ENCODE assay signal across 8 cellular contexts in the genomic region with DNA sequence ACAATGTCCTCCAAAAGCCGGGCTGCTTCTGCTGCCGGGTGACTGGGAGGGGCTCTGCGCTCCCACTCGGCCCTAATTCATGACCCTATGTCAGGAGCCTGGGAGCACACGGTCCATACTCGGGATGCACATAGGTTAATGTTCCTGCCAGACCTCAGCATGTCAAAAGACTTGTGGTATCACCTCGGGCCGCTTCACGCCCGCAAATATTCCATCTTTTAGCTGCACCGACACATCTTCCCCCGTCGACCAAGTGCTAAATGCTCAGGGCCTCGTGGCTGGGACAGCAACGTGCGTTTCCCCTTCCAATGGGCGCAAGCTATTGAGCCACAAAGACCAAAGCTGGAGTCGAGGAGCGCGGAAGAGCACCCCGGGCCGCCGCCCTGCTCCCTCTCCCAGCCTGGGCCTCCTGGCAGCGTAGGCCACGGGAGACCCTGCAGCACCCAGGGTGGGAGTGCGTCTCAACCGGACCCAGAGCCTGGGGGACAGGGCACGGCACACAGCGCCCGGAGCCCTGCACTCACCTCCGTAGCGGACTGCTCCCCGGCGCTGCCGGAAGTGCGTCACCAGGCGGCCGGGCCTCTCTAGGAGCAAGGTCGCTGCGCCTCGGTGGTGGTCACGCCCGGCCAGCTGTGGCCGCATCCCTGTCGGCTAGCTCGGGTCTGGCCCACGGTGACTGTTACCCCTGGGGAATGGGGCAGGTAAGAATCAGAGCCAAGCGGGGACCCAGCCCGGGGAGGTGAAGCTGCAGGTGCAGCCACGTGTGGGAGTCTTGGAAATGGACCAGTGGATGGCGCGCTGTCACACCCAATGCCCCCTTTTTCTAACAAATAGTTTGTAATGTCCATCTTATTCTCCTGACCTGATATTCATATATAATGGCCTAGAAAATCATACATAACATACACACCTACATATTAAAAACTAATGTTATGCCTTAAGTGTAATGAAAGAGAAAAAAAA. TPM values are rescaled to one million over a fixed set of nuclear protein-coding genes. Genes with fewer than 3 reads are reported as not detected.
DNase-seq lines count a peak whose midpoint lies in the region; ATAC-seq and TF ChIP-seq lines count a peak whose summit lies in the region.

Gene ZNF23, minus strand, starts transcription at position 562 of the 963 bp plus-strand sequence. CDS start 5,451 bp downstream, outside the sequence.

- TF ChIP-seq RAD21 in neural cell (conservative IDR thresholded peaks at IDR 0.05): peak; percentile 54

- H3K4me3 Mint-ChIP-seq in IgD-negative memory B cell: peak within 1 kb of the TSS; percentile 80 to 98 (median 96)
- H3K4me3 Mint-ChIP-seq in stimulated activated naive CD8-positive, alpha-beta T cell treated with anti-CD3 and anti-CD28 coated beads, Interleukin-15, amount 100 ng/mL, for 72 hours: peak within 1 kb of the TSS; percentile 93 to 99

- peak within 1 kb of the TSS; percentile 95 for H2AFZ ChIP-seq in neural cell (ENCODE audit: low read depth, low read length)

- ATAC-seq in GM21528 (IDR thresholded peaks at IDR 0.05; ENCODE audit: low FRiP score, unreplicated experiment): peak; percentile 92
- peak; percentile 92 for ATAC-seq in RWPE2 (ENCODE audit: low read depth)
- ATAC-seq in stimulated activated naive CD8-positive, alpha-beta T cell treated with anti-CD3 and anti-CD28 coated beads, Interleukin-15, amount 100 ng/mL, for 72 hours: peak; percentile 100

- no peaks in the 10 kb centered on the region for H3K9me2 ChIP-seq in neural cell (ENCODE audit: insufficient read depth, low read length)

- H3K79me2 ChIP-seq in neural cell (replicated peaks; ENCODE audit: insufficient read depth, low read length): peaks cover 27% of the 10 kb centered on the region

- peak within 1 kb of the TSS; percentile 73 for H3K4me2 ChIP-seq in neural cell (ENCODE audit: low read length)

- no peaks in the 10 kb centered on the region for H4K20me1 ChIP-seq in neural cell (ENCODE audit: insufficient read depth)

- peaks cover 12% of the 10 kb centered on the region for H3K36me3 ChIP-seq in RWPE2 (ENCODE audit: low read depth)
- no peaks in the 10 kb centered on the region for H3K36me3 ChIP-seq in neural cell (ENCODE audit: insufficient read depth, low read length)

- peak within 1 kb of the TSS; percentile 69 to 97 (median 96) for H3K27ac Mint-ChIP-seq in IgD-negative memory B cell
- H3K27ac Mint-ChIP-seq in stimulated activated naive CD8-positive, alpha-beta T cell treated with anti-CD3 and anti-CD28 coated beads, Interleukin-15, amount 100 ng/mL, for 72 hours: peak within 1 kb of the TSS; percentile 97 to 99

- H3K9me3 Mint-ChIP-seq in IgD-negative memory B cell: no peaks in the 10 kb centered on the region
- H3K9me3 Mint-ChIP-seq in stimulated activated naive CD8-positive, alpha-beta T cell treated with anti-CD3 and anti-CD28 coated beads, Interleukin-15, amount 100 ng/mL, for 72 hours: no peaks in the 10 kb centered on the region

- peak; percentile 22 for DNase-seq in DMS79 treated with DMSO at 0.1 percent for 48 hours (lab: John Stamatoyannopoulos, UW)
- peak; percentile 84 for DNase-seq in RWPE2 (ENCODE audit: low spot score)
- DNase-seq in activated gamma-delta T cell (lab: John Stamatoyannopoulos, UW): peak; percentile 67
- peak; percentile 34 for DNase-seq in fibroblast of the conjunctiva (ENCODE audit: low read depth)
- peak; percentile 75 to 81 for DNase-seq in stimulated activated naive CD8-positive, alpha-beta T cell treated with anti-CD3 and anti-CD28 coated beads, Interleukin-15, amount 100 ng/mL, for 72 hours

- H3K27ac ChIP-seq in RWPE2 (ENCODE audit: poor library complexity, severe bottlenecking) (peak within 1 kb of the TSS; percentile 72), neural cell (ENCODE audit: low read length) (peak within 1 kb of the TSS; percentile 80)

- H3K4me3 ChIP-seq in RWPE2 (ENCODE audit: severe bottlenecking) (peak within 1 kb of the TSS; percentile 70), neural cell (ENCODE audit: low read length) (peak within 1 kb of the TSS; percentile 91)

- peaks cover 22% of the 10 kb centered on the region for H3K4me1 ChIP-seq in RWPE2 (ENCODE audit: insufficient read depth, poor library complexity, severe bottlenecking)

- H3K9me3 ChIP-seq in RWPE2 (ENCODE audit: severe bottlenecking) (no peaks in the 10 kb centered on the region), neural cell (ENCODE audit: low read length) (no peaks in the 10 kb centered on the region)

- H3K4me1 Mint-ChIP-seq in IgD-negative memory B cell: peaks cover 8 to 21% (median 8%) of the 10 kb centered on the region in 3 donors
- H3K4me1 Mint-ChIP-seq in stimulated activated naive CD8-positive, alpha-beta T cell treated with anti-CD3 and anti-CD28 coated beads, Interleukin-15, amount 100 ng/mL, for 72 hours: peaks cover 17% of the 10 kb centered on the region

- H3K27me3 ChIP-seq in RWPE2 (ENCODE audit: insufficient read depth, poor library complexity, severe bottlenecking) (no peaks in the 10 kb centered on the region), neural cell (ENCODE audit: insufficient read depth, low read depth, low read length) (no peaks in the 10 kb centered on the region)

- H3K36me3 Mint-ChIP-seq in IgD-negative memory B cell: peaks cover 1% of the 10 kb centered on the region

- TF ChIP-seq CTCF in RWPE2 (IDR thresholded peaks at IDR 0.05; ENCODE audit: poor library complexity, severe bottlenecking) (peak; percentile 27), neural cell (IDR thresholded peaks at IDR 0.05; ENCODE audit: poor library complexity, severe bottlenecking) (peak; percentile 76)

- H3K9ac ChIP-seq in neural cell (ENCODE audit: low read length): peak within 1 kb of the TSS; percentile 95

- H3F3A ChIP-seq in neural cell (ENCODE audit: insufficient read depth, low read length, poor library complexity, severe bottlenecking): no peaks in the 10 kb centered on the region

- peak; percentile 72 for TF ChIP-seq EP300 in neural cell (conservative IDR thresholded peaks at IDR 0.05; ENCODE audit: poor library complexity, severe bottlenecking)

- no peaks in the 10 kb centered on the region for H3K27me3 Mint-ChIP-seq in IgD-negative memory B cell
- H3K27me3 Mint-ChIP-seq in stimulated activated naive CD8-positive, alpha-beta T cell treated with anti-CD3 and anti-CD28 coated beads, Interleukin-15, amount 100 ng/mL, for 72 hours: no peaks in the 10 kb centered on the region

TF ChIP-seq in neural cell, 6 proteins besides CTCF, POLR2A, EP300 and RAD21:
- TF ChIP-seq TAF1 (IDR thresholded peaks at IDR 0.05; ENCODE audit: low read depth): peak; percentile 93
- TF ChIP-seq SMC3 (conservative IDR thresholded peaks at IDR 0.05; ENCODE audit: poor library complexity): peak; percentile 69
- peak; percentile 95 for TF ChIP-seq REST (IDR thresholded peaks at IDR 0.05; ENCODE audit: borderline replicate concordance)
- TF ChIP-seq MXI1 (conservative IDR thresholded peaks at IDR 0.05; ENCODE audit: poor library complexity, severe bottlenecking): peak; percentile 97
- peak; percentile 99 for TF ChIP-seq POLR2AphosphoS5 (IDR thresholded peaks at IDR 0.05)
- TF ChIP-seq EZH2 (IDR thresholded peaks at IDR 0.05; ENCODE audit: borderline replicate concordance, insufficient read depth, low read length, poor library complexity, severe bottlenecking): no peak

RNA-seq across cellular contexts. Expression of gene ZNF23, which starts in this region (rescaled TPM):
- polyA plus RNA-seq in IgD-negative memory B cell: 6.5 TPM
- 35.9 and 40.4 TPM in 2 replicates for polyA plus RNA-seq in neural cell
- polyA minus RNA-seq in neural cell: 30.9 and 32.4 TPM in 2 replicates

Comparison
In these comparisons a context has a peak if more than half of its experiments do, and no peak if none do; other contexts are left out.
1. Peak in every context shown above with its lines: DNase-seq, ATAC-seq, H3K4me3 ChIP-seq and H3K27ac ChIP-seq.
2. DNase-seq: peak in every context shown above with its lines; median percentile 84 in RWPE2; 78 in stimulated activated naive CD8-positive, alpha-beta T cell treated with anti-CD3 and anti-CD28 coated beads, Interleukin-15, amount 100 ng/mL, for 72 hours; 67 in activated gamma-delta T cell; 34 in fibroblast of the conjunctiva; 22 in DMS79 treated with DMSO at 0.1 percent for 48 hours.